ENCODE assay signal across 1 cellular context in the genomic region with DNA sequence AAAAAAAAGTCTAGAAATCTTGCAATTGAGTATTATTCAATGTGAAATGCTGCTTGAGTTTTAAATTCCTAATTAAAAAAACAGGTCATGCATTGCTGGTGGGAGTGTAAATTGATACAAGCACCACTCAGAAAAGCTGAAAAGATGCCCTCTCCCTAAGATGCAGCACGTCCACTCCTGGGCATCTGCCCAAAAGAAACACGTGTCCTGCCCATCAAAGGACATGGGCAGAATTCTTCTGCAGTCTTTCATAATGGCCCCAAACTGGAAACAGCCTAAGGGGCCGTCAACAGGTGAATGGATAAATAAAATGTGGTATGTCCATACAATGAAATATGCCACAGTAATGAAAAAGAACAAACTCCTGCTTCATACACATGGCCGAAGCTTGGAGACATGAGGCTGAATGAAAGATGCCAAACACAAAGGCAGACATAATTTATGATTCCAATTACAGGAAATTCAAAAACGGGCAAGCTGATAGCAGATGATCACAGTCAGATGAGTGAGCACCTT.
TF ChIP-seq lines count a peak whose summit lies in the region.

No MANE protein-coding gene starts in this region.

TF ChIP-seq in SK-N-SH, 30 proteins besides CTCF, POLR2A, EP300 and RAD21 (continued from another document):
- no peak for TF ChIP-seq TAF1 (IDR thresholded peaks at IDR 0.05; ENCODE audit: borderline replicate concordance, low read depth, low read length)
- TF ChIP-seq GABPA (IDR thresholded peaks at IDR 0.05; ENCODE audit: low read depth): no peak
- TF ChIP-seq ELF1 (IDR thresholded peaks at IDR 0.05): no peak
- no peak for TF ChIP-seq REST (IDR thresholded peaks at IDR 0.05; ENCODE audit: low read depth, low read length)
- TF ChIP-seq TEAD4 (IDR thresholded peaks at IDR 0.05; ENCODE audit: borderline replicate concordance, insufficient read depth): no peak
- no peak for TF ChIP-seq MXI1 (IDR thresholded peaks at IDR 0.05; ENCODE audit: low read depth, low read length)
- TF ChIP-seq, protein P1, sequence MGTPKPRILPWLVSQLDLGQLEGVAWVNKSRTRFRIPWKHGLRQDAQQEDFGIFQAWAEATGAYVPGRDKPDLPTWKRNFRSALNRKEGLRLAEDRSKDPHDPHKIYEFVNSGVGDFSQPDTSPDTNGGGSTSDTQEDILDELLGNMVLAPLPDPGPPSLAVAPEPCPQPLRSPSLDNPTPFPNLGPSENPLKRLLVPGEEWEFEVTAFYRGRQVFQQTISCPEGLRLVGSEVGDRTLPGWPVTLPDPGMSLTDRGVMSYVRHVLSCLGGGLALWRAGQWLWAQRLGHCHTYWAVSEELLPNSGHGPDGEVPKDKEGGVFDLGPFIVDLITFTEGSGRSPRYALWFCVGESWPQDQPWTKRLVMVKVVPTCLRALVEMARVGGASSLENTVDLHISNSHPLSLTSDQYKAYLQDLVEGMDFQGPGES (IDR thresholded peaks at IDR 0.05; ENCODE audit: low read depth, low read length): no peak
- TF ChIP-seq TCF12 (IDR thresholded peaks at IDR 0.05): no peak
- TF ChIP-seq, protein P2, sequence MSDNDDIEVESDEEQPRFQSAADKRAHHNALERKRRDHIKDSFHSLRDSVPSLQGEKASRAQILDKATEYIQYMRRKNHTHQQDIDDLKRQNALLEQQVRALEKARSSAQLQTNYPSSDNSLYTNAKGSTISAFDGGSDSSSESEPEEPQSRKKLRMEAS (IDR thresholded peaks at IDR 0.05; ENCODE audit: low read depth): no peak
- TF ChIP-seq NFIC (IDR thresholded peaks at IDR 0.05; ENCODE audit: borderline replicate concordance): no peak
